In genomic region chr14:75051556-75051899, GRCh38 we compare ENCODE assay signal across 1 cellular context.
TF ChIP-seq lines count a peak whose summit lies in the region.

No MANE protein-coding gene starts in this region.

TF ChIP-seq in GM12878, 131 proteins besides CTCF, POLR2A, EP300 and RAD21:
- peak; percentile 49; the same call in 1 of the 2 replicates for TF ChIP-seq MLLT1 (IDR thresholded peaks at IDR 0.05)
- TF ChIP-seq FOXM1 (IDR thresholded peaks at IDR 0.05; ENCODE audit: low read depth, low read length): no peak
- 0 out of 2 replicates have a peak, but pooled peaks have one; percentile 68 for TF ChIP-seq YBX1 (IDR thresholded peaks at IDR 0.05)
